Comparison of ENCODE assay signal across 8 cellular contexts in genomic region chr3:58419782-58420512, GRCh38. TPM values are rescaled to one million over a fixed set of nuclear protein-coding genes. Genes with fewer than 3 reads are reported as not detected.
A peak's percentile ranks its signal among the peaks of the same experiment; 100 is the strongest.
DNase-seq lines count a peak whose midpoint lies in the region; ATAC-seq and TF ChIP-seq lines count a peak whose summit lies in the region.

No MANE protein-coding gene starts in this region.

- POLR2A ChIA-PET in PC-9 (lab: Charles Lee; ENCODE audit: unreplicated experiment) = no interaction called here

- H4K20me1 ChIP-seq in PC-9 (ENCODE audit: insufficient read depth) = no peaks in the 10 kb centered on the region; the same call in 1 of the 2 replicates

- no peak overlapping the region for H3K27ac ChIP-seq in PC-9

- peak; percentile 18 for DNase-seq in astrocyte of the spinal cord (ENCODE audit: low read depth, low spot score)
- peak; percentile 88 for DNase-seq in posterior vena cava (ENCODE audit: low spot score)
- no peak for DNase-seq in amygdala (lab: John Stamatoyannopoulos, UW)
- no peak for DNase-seq in PC-9
- DNase-seq in superior temporal gyrus (ENCODE audit: extremely low spot score) = no peak
- DNase-seq in dedifferentiated amniotic fluid mesenchymal stem cell (ENCODE audit: extremely low spot score) = no peak

- CTCF ChIA-PET in PC-9 (lab: Charles Lee) = no interaction called here

- ATAC-seq in GM18508 (IDR thresholded peaks at IDR 0.05; ENCODE audit: insufficient read depth, unreplicated experiment) = peak; percentile 50
- ATAC-seq in HG02759 (IDR thresholded peaks at IDR 0.05; ENCODE audit: unreplicated experiment) = peak; percentile 74

- H3K9me3 ChIP-seq in PC-9 (ENCODE audit: insufficient read depth, low read depth) = no peaks in the 10 kb centered on the region

- H2AFZ ChIP-seq in PC-9 = no peak overlapping the region

- no peaks in the 10 kb centered on the region for H3K27me3 ChIP-seq in PC-9 (ENCODE audit: insufficient read depth, low read depth)

- H3K4me1 ChIP-seq in PC-9 (replicated peaks; ENCODE audit: insufficient read depth) = peaks cover 5% of the 10 kb centered on the region; the same call in 1 of the 2 replicates

- no peak overlapping the region for H3K4me2 ChIP-seq in PC-9

- TF ChIP-seq CTCF in astrocyte of the spinal cord (IDR thresholded peaks at IDR 0.05; ENCODE audit: low read depth, low read length) (no peak), PC-9 (conservative IDR thresholded peaks at IDR 0.05) (no peak)

- no peaks in the 10 kb centered on the region for H3K36me3 ChIP-seq in PC-9 (ENCODE audit: low read depth)

- H3K4me3 ChIP-seq in astrocyte of the spinal cord (ENCODE audit: low read depth, low read length) = no peak overlapping the region
- H3K4me3 ChIP-seq in PC-9 = no peak overlapping the region

- no peaks in the 10 kb centered on the region for H3F3A ChIP-seq in PC-9 (ENCODE audit: insufficient read depth, low read depth)

- no peaks in the 10 kb centered on the region for H3K79me2 ChIP-seq in PC-9 (ENCODE audit: low read depth)

- H3K9me2 ChIP-seq in PC-9 (ENCODE audit: insufficient read depth) = no peaks in the 10 kb centered on the region

- no TSS peak for BruUV-seq in PC-9 (replicated peaks; lab: Mats Ljungman, UMichigan)

- intact Hi-C loops in posterior vena cava (cut with DNase I) (loop anchor here (2.0 to 10.0 kb wide), 3 partner anchors 41 to 105 kb away; no protein-coding TSS in a partner anchor), PC-9 (cut with micrococcal nuclease; ENCODE audit: unreplicated experiment) (loop anchor here (10.0 kb wide), 1 partner anchor 205 kb away; no protein-coding TSS in a partner anchor)

- in situ Hi-C loops in astrocyte of the spinal cord (cut with HindIII; ENCODE audit: low sequenced_read_pairs) = no loop called here

RNA-seq across cellular contexts. Expression of gene PDHB, which starts 13.7 kb away (rescaled TPM):
- total RNA-seq in posterior vena cava (10 to 100 TPM; 60.4 to 68.7 TPM), PC-9 (2021) (69.8 and 70.7 TPM in 2 replicates)

Comparison
In these comparisons a context has a peak if more than half of its experiments do, and no peak if none do; other contexts are left out.
1. DNase-seq: peak in astrocyte of the spinal cord (single experiment) and posterior vena cava (single experiment); none in amygdala (0 of 56), PC-9 (0 of 2), superior temporal gyrus (single experiment) and dedifferentiated amniotic fluid mesenchymal stem cell (single experiment).